ENCODE assay signal across 21 cellular contexts in the genomic region with DNA sequence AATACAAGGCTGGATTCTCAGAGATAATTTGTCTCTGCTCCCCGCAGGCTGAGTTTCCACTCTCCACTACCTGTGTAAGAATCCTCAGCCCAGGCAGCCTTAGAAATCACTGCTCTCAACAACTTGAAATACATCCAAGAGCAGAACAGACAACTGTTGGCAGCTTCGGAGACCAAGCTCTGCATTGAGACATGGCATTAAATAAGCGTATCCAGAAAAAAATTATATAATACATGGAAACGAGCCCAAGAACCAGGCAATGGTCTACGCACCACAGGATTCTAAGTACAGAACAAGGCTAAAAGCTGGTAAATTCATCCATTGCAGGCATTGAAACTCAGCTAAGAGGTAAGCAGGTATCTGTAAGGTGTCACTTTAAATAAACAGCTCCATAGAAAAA.
DNase-seq lines count a peak whose midpoint lies in the region; ATAC-seq and TF ChIP-seq lines count a peak whose summit lies in the region.
"Had no signal": no experiment of that assay in that cellular context is flagged by ENCODE, and none has a peak within 500 bp of the region (broad histone marks: within the 10 kb centered on the region; RNA-seq: fewer than 3 reads in every experiment).

No MANE protein-coding gene starts in this region.

- H3K9me3 Mint-ChIP-seq in progenitor cell of endocrine pancreas (ENCODE audit: low read depth): no peaks in the 10 kb centered on the region

- peaks cover 5% of the 10 kb centered on the region for H3K4me1 Mint-ChIP-seq in progenitor cell of endocrine pancreas (ENCODE audit: low read depth)
- H3K4me1 Mint-ChIP-seq: CD14-positive monocyte had no signal

- TF ChIP-seq CTCF in progenitor cell of endocrine pancreas (IDR thresholded peaks at IDR 0.05; ENCODE audit: unreplicated experiment): no peak

- H3K27me3 Mint-ChIP-seq in progenitor cell of endocrine pancreas: peaks cover 7% of the 10 kb centered on the region

- in situ Hi-C loops in G401 (cut with HindIII; ENCODE audit: low sequenced_read_pairs): no loop called here

- no peaks in the 10 kb centered on the region for H3K36me3 Mint-ChIP-seq in progenitor cell of endocrine pancreas (ENCODE audit: insufficient read depth)
- H3K36me3 Mint-ChIP-seq: CD14-positive monocyte; CD4-positive, alpha-beta memory T cell; CD8-positive, alpha-beta memory T cell had no signal

- DNase-seq in G401 (ENCODE audit: low spot score) (peak; percentile 62), cerebellum (ENCODE audit: low spot score) (peak; percentile 35), middle frontal gyrus (ENCODE audit: extremely low spot score, low spot score) (peak; percentile 11), ureter (ENCODE audit: low spot score) (peak; percentile 29), progenitor cell of endocrine pancreas (ENCODE audit: low spot score, unreplicated experiment) (no peak), AG20443 (ENCODE audit: low spot score) (no peak)
- DNase-seq: BE2C; CD4-positive, alpha-beta memory T cell; CD4-positive, CD25-positive, alpha-beta regulatory T cell; CD8-positive, alpha-beta memory T cell; COR-L47; DMS 273 treated with DMSO at 0.1 percent for 48 hours; DMS153; DMS53; DMS79; DND-41; EL; GF-D8 had no signal

- no peak overlapping the region for H3K27ac Mint-ChIP-seq in progenitor cell of endocrine pancreas
- H3K27ac Mint-ChIP-seq: CD14-positive monocyte; CD4-positive, alpha-beta memory T cell; CD4-positive, CD25-positive, alpha-beta regulatory T cell had no signal

- ATAC-seq in GM21528 (IDR thresholded peaks at IDR 0.05; ENCODE audit: low FRiP score, unreplicated experiment): no peak
- ATAC-seq: A549 had no signal

- H3K4me3 Mint-ChIP-seq in progenitor cell of endocrine pancreas (ENCODE audit: low read depth): no peak overlapping the region
- H3K4me3 Mint-ChIP-seq: CD14-positive monocyte; CD4-positive, alpha-beta memory T cell; CD4-positive, CD25-positive, alpha-beta regulatory T cell; CD8-positive, alpha-beta memory T cell had no signal

Comparison
In these comparisons a context has a peak if more than half of its experiments do, and no peak if none do; other contexts are left out.
1. DNase-seq: peak in G401 (single experiment), cerebellum (single experiment), middle frontal gyrus (single experiment) and ureter (single experiment); none in progenitor cell of endocrine pancreas (single experiment) and AG20443 (single experiment).